25 cellular contexts compared by ENCODE assay signal in the genomic region with DNA sequence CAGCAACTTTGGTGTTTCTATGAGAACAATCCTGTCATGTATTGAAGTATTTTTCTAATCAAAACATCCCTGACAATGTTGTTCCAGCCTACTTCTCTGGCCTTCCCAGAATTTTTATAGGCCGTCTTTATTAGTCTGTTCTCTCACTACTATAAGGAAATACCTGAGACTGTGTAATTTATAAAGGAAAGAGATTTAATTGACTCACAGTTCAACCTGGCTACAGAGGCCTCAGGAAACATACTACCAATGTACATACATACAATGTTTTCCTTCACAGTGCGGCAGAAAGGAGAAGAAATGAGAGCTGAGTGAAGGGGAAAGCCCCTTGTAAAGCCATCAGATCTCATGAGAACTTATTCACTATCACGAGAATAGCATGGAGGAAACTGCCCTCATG.
"Had no signal": no experiment of that assay in that cellular context is flagged by ENCODE, and none has a peak within 500 bp of the region (broad histone marks: within the 10 kb centered on the region; RNA-seq: fewer than 3 reads in every experiment).

No MANE protein-coding gene starts in this region.

- H3K4me1 ChIP-seq: parathyroid adenoma, psoas muscle, right lobe of liver, sigmoid colon, stomach, thyroid gland, tibial nerve, upper lobe of left lung, vagina had no signal

- ATAC-seq: natural killer cell; psoas muscle; right cardiac atrium; right lobe of liver; stimulated activated effector memory CD8-positive, alpha-beta T cell treated with anti-CD3 and anti-CD28 coated beads, Interleukin-12 subunit alpha, Interleukin-12 subunit beta, amount 100 ng/mL, for 72 hours; stimulated activated naive B cell treated with anti-CD40 and anti-IgM and Interleukin-4, amounts not matched to agents 10 μg/mL and 1 μg/mL and 100 μg/mL, for 72 hours had no signal

- DNase-seq: natural killer cell; occipital lobe; ovary; posterior cingulate gyrus; psoas muscle; right cardiac atrium; right lobe of liver; sigmoid colon; small intestine; stimulated activated CD4-positive, alpha-beta T cell treated with anti-CD3 and anti-CD28 coated beads, Interleukin-15, amount 100 ng/mL, for 24 hours; stimulated activated CD4-positive, alpha-beta T cell treated with anti-CD3 and anti-CD28 coated beads, Interleukin-2, amount 100 ng/mL, for 24 hours; stimulated activated CD4-positive, alpha-beta T cell treated with anti-CD3 and anti-CD28 coated beads, Interleukin-2, amount 100 ng/mL, for 48 hours; stimulated activated CD4-positive, alpha-beta T cell treated with anti-CD3 and anti-CD28 coated beads, Interleukin-4, amount 100 ng/mL, for 24 hours; stimulated activated naive B cell treated with anti-CD40 and anti-IgM and Interleukin-4, amounts not matched to agents 10 μg/mL and 1 μg/mL and 100 μg/mL, for 72 hours; stimulated activated naive CD4-positive, alpha-beta T cell treated with Interleukin-2 at 50 U/mL for 16 hours; stomach; thyroid gland; trophoblast cell; upper lobe of left lung had no signal

- H3K27me3 ChIP-seq: neural progenitor cell, ovary, right lobe of liver, sigmoid colon, stomach, thyroid gland, tibial nerve, upper lobe of left lung, vagina had no signal

- H3K9me3 ChIP-seq: ovary, psoas muscle, right lobe of liver, sigmoid colon, stomach, thoracic aorta, thyroid gland, tibial nerve, upper lobe of left lung, vagina had no signal

- H3K36me3 ChIP-seq: neural progenitor cell, ovary, right lobe of liver, sigmoid colon, stomach, thoracic aorta, thyroid gland, tibial nerve, upper lobe of left lung, vagina had no signal

- H3K27ac ChIP-seq: neural progenitor cell, ovary, parathyroid adenoma, psoas muscle, right lobe of liver, sigmoid colon, stomach, thoracic aorta, thyroid gland, tibial nerve, upper lobe of left lung, vagina had no signal

- H3K4me3 ChIP-seq: neural progenitor cell, ovary, psoas muscle, right lobe of liver, sigmoid colon, stomach, thoracic aorta, thyroid gland, tibial nerve, upper lobe of left lung, vagina had no signal
